32 cellular contexts compared by ENCODE assay signal in genomic region chr10:111479966-111480365, GRCh38.
"Had no signal": no experiment of that assay in that cellular context is flagged by ENCODE, and none has a peak within 500 bp of the region (broad histone marks: within the 10 kb centered on the region; RNA-seq: fewer than 3 reads in every experiment).

No MANE protein-coding gene starts in this region.

- H3K9me3 ChIP-seq: heart left ventricle, lower lobe of right lung, ovary, right lobe of liver, upper lobe of right lung had no signal

- DNase-seq: activated CD4-positive, alpha-beta T cell treated with anti-CD3 and anti-CD28 coated beads for 48 hours; activated CD4-positive, alpha-beta T cell treated with anti-CD3 and anti-CD28 coated beads, Interleukin-2, amount 50 U/mL, for 48 hours; activated CD8-positive, alpha-beta memory T cell treated with anti-CD3 and anti-CD28 coated beads for 24 hours; activated gamma-delta T cell treated with Interleukin-2 at 50 U/mL for 16 hours; activated naive CD4-positive, alpha-beta T cell treated with anti-CD3 and anti-CD28 coated beads, Interleukin-2, amount 50 U/mL, for 16 hours; amniotic stem cell; cerebellar nuclear complex; dorsolateral prefrontal cortex; effector memory CD4-positive, alpha-beta T cell; foreskin fibroblast; heart left ventricle; hypothalamus; immature natural killer cell; lower lobe of right lung; naive B cell; nephron progenitor cell; ovary; right lobe of liver; stimulated activated CD4-positive, alpha-beta T cell treated with anti-CD3 and anti-CD28 coated beads, Interleukin-4, amount 100 ng/mL, for 24 hours; stimulated activated naive CD8-positive, alpha-beta T cell treated with anti-CD3 and anti-CD28 coated beads, Interleukin-15, amount 100 ng/mL, for 72 hours; substantia nigra; T-helper 17 cell; T1000; upper lobe of right lung; WERI-Rb-1 had no signal

- H3K27ac Mint-ChIP-seq: immature natural killer cell; naive B cell; nephron progenitor cell; progenitor cell of endocrine pancreas; stimulated activated memory B cell treated with anti-CD40 and anti-IgM and Interleukin-4, amounts not matched to agents 10 μg/mL and 1 μg/mL and 100 μg/mL, for 72 hours; T-helper 17 cell had no signal

- H3K9me3 Mint-ChIP-seq: immature natural killer cell; naive B cell; nephron progenitor cell; stimulated activated memory B cell treated with anti-CD40 and anti-IgM and Interleukin-4, amounts not matched to agents 10 μg/mL and 1 μg/mL and 100 μg/mL, for 72 hours; stimulated activated naive CD8-positive, alpha-beta T cell treated with anti-CD3 and anti-CD28 coated beads, Interleukin-15, amount 100 ng/mL, for 72 hours had no signal

- H3K27me3 Mint-ChIP-seq: progenitor cell of endocrine pancreas; stimulated activated memory B cell treated with anti-CD40 and anti-IgM and Interleukin-4, amounts not matched to agents 10 μg/mL and 1 μg/mL and 100 μg/mL, for 72 hours; stimulated activated naive CD8-positive, alpha-beta T cell treated with anti-CD3 and anti-CD28 coated beads, Interleukin-15, amount 100 ng/mL, for 72 hours had no signal

- H3K4me3 ChIP-seq: cardiac muscle cell, coronary artery, dorsolateral prefrontal cortex, heart left ventricle, lower lobe of right lung, ovary, right lobe of liver, skin epidermis, upper lobe of right lung had no signal

- H3K4me1 ChIP-seq: heart left ventricle, lower lobe of right lung, upper lobe of right lung had no signal

- H3K4me1 Mint-ChIP-seq: immature natural killer cell; naive B cell; stimulated activated memory B cell treated with anti-CD40 and anti-IgM and Interleukin-4, amounts not matched to agents 10 μg/mL and 1 μg/mL and 100 μg/mL, for 72 hours; stimulated activated naive CD8-positive, alpha-beta T cell treated with anti-CD3 and anti-CD28 coated beads, Interleukin-15, amount 100 ng/mL, for 72 hours; T-helper 17 cell had no signal

- H3K36me3 ChIP-seq: cardiac muscle cell, heart left ventricle, lower lobe of right lung, ovary, right lobe of liver, upper lobe of right lung, WERI-Rb-1 had no signal

- H3K36me3 Mint-ChIP-seq: immature natural killer cell; naive B cell; stimulated activated memory B cell treated with anti-CD40 and anti-IgM and Interleukin-4, amounts not matched to agents 10 μg/mL and 1 μg/mL and 100 μg/mL, for 72 hours had no signal

- ATAC-seq: activated CD4-positive, CD25-positive, alpha-beta regulatory T cell treated with anti-CD3 and anti-CD28 coated beads, Interleukin-2, amount 50 U/mL, for 24 hours; heart left ventricle; left lobe of liver; lower lobe of right lung; right lobe of liver; stimulated activated memory B cell treated with anti-CD40 and anti-IgM and Interleukin-4, amounts not matched to agents 10 μg/mL and 1 μg/mL and 100 μg/mL, for 72 hours; stimulated activated naive CD8-positive, alpha-beta T cell treated with anti-CD3 and anti-CD28 coated beads, Interleukin-15, amount 100 ng/mL, for 72 hours; T-helper 17 cell; upper lobe of right lung had no signal

- H3K27me3 ChIP-seq: cardiac muscle cell, dorsolateral prefrontal cortex, heart left ventricle, ovary, right lobe of liver, upper lobe of right lung had no signal

- H3K27ac ChIP-seq: cardiac muscle cell, coronary artery, dorsolateral prefrontal cortex, heart left ventricle, lower lobe of right lung, ovary, right lobe of liver, upper lobe of right lung, WERI-Rb-1 had no signal

- H3K4me3 Mint-ChIP-seq: immature natural killer cell; naive B cell; nephron progenitor cell; stimulated activated memory B cell treated with anti-CD40 and anti-IgM and Interleukin-4, amounts not matched to agents 10 μg/mL and 1 μg/mL and 100 μg/mL, for 72 hours; stimulated activated naive CD8-positive, alpha-beta T cell treated with anti-CD3 and anti-CD28 coated beads, Interleukin-15, amount 100 ng/mL, for 72 hours; T-helper 17 cell had no signal
